Comparison of ENCODE assay signal across 1 cellular context in the genomic region with DNA sequence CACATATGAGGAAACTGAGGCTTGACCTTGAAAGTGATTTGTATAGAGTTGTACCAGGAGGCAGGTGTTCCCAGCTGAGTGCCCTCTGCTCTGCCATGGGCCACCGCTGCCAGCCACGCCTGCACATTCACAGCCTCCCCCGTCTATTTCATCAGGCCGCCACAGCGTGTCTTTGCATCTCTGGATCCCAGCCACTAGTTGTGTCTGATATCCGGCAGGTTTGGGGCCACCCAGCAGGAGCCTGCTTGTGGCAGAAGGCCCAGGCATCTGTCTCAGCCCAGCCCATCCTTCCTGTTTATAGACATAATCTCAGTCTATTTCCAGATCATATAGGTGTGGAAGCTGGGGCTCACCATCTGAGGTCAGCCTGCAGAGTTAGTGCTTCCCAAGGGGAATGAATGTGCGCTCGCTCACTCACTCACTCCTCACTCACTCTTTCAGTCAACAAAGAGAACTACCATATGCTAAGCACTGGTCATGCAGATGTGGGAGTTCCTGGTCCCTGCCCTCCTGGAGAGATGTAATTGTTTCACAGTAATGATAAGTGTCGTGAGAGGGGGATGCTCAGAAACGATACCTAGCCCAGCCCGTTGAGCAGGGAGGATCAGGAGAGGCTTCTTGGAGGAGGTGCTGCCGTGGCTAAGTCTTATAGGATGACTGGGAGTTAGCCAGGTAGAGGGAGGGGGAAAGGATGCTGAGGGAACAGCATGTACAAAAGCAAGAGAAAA.
TF ChIP-seq lines count a peak whose summit lies in the region.

No MANE protein-coding gene starts in this region.

TF ChIP-seq in SK-N-SH, 30 proteins besides CTCF, POLR2A, EP300 and RAD21 (continued from another document):
- TF ChIP-seq, protein P1, sequence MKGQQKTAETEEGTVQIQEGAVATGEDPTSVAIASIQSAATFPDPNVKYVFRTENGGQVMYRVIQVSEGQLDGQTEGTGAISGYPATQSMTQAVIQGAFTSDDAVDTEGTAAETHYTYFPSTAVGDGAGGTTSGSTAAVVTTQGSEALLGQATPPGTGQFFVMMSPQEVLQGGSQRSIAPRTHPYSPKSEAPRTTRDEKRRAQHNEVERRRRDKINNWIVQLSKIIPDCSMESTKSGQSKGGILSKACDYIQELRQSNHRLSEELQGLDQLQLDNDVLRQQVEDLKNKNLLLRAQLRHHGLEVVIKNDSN (IDR thresholded peaks at IDR 0.05; ENCODE audit: borderline replicate concordance, low read depth): no peak
- no peak for TF ChIP-seq MXI1 (IDR thresholded peaks at IDR 0.05; ENCODE audit: low read depth, low read length)
- TF ChIP-seq GABPA (IDR thresholded peaks at IDR 0.05; ENCODE audit: low read depth): no peak
